ENCODE assay signal across 15 cellular contexts in genomic region chr20:62174870-62175624, GRCh38. TPM values are rescaled to one million over a fixed set of nuclear protein-coding genes. Genes with fewer than 3 reads are reported as not detected.
DNase-seq lines count a peak whose midpoint lies in the region; ATAC-seq and TF ChIP-seq lines count a peak whose summit lies in the region.
"Had no signal": no experiment of that assay in that cellular context is flagged by ENCODE, and none has a peak within 500 bp of the region (broad histone marks: within the 10 kb centered on the region; RNA-seq: fewer than 3 reads in every experiment).

No MANE protein-coding gene starts in this region.

- ATAC-seq in stimulated activated naive B cell treated with anti-CD40 and anti-IgM and Interleukin-4, amounts not matched to agents 10 μg/mL and 1 μg/mL and 100 μg/mL, for 72 hours (replicated peaks), result no peak
- ATAC-seq in T-cell (replicated peaks in 1 of 4), result no peak
- ATAC-seq: PC-3 had no signal

- POLR2A ChIA-PET in HEK293 (lab: Yijun Ruan, JAX) (no interaction called here), T-cell (lab: Charles Lee) (no interaction called here)

- no peak for DNase-seq in activated naive CD4-positive, alpha-beta T cell treated with anti-CD3 and anti-CD28 coated beads for 36 hours
- DNase-seq in activated naive CD4-positive, alpha-beta T cell treated with anti-CD3 and anti-CD28 coated beads, Interleukin-2, amount 50 U/mL, for 16 hours, result no peak
- no peak for DNase-seq in endothelial cell (ENCODE audit: low spot score)
- DNase-seq in stimulated activated naive B cell treated with anti-CD40 and anti-IgM and Interleukin-4, amounts not matched to agents 10 μg/mL and 1 μg/mL and 100 μg/mL, for 72 hours, result no peak
- DNase-seq in T-cell, result no peak
- DNase-seq in DMS 273 treated with DMSO at 0.1 percent for 48 hours (lab: John Stamatoyannopoulos, UW), result no peak
- DNase-seq: Calu3, DMS79, Kasumi-1, NCI-H187 treated with DMSO at 0.1 percent for 48 hours, NCI-H446, NCI-H748 treated with DMSO at 0.1 percent for 48 hours, PC-3 had no signal

- intact Hi-C loops in activated naive CD4-positive, alpha-beta T cell treated with anti-CD3 and anti-CD28 coated beads for 36 hours (cut with micrococcal nuclease), result no loop called here

- H3K27me3 Mint-ChIP-seq in activated naive CD4-positive, alpha-beta T cell treated with anti-CD3 and anti-CD28 coated beads for 36 hours (ENCODE audit: low read depth), result no peaks in the 10 kb centered on the region
- H3K27me3 Mint-ChIP-seq in endothelial cell (ENCODE audit: unreplicated experiment) (peaks cover 6% of the 10 kb centered on the region), T-cell (no peaks in the 10 kb centered on the region)
- no peaks in the 10 kb centered on the region for H3K27me3 Mint-ChIP-seq in stimulated activated naive B cell treated with anti-CD40 and anti-IgM and Interleukin-4, amounts not matched to agents 10 μg/mL and 1 μg/mL and 100 μg/mL, for 72 hours

- peaks cover 9% of the 10 kb centered on the region for H3K36me3 Mint-ChIP-seq in activated naive CD4-positive, alpha-beta T cell treated with anti-CD3 and anti-CD28 coated beads for 36 hours (ENCODE audit: low read depth)
- H3K36me3 Mint-ChIP-seq in endothelial cell (ENCODE audit: low read depth, unreplicated experiment) (peaks cover 21% of the 10 kb centered on the region), T-cell (peaks cover 13% of the 10 kb centered on the region)
- peaks cover 21 to 36% of the 10 kb centered on the region in 2 donors for H3K36me3 Mint-ChIP-seq in stimulated activated naive B cell treated with anti-CD40 and anti-IgM and Interleukin-4, amounts not matched to agents 10 μg/mL and 1 μg/mL and 100 μg/mL, for 72 hours

- H3K27ac Mint-ChIP-seq in activated naive CD4-positive, alpha-beta T cell treated with anti-CD3 and anti-CD28 coated beads for 36 hours, result peak overlapping the region; percentile 21
- H3K27ac Mint-ChIP-seq in endothelial cell (ENCODE audit: unreplicated experiment), result peak overlapping the region; percentile 36
- H3K27ac Mint-ChIP-seq in stimulated activated naive B cell treated with anti-CD40 and anti-IgM and Interleukin-4, amounts not matched to agents 10 μg/mL and 1 μg/mL and 100 μg/mL, for 72 hours, result peak overlapping the region; percentile 77
- H3K27ac Mint-ChIP-seq in T-cell, result no peak overlapping the region

- no peaks in the 10 kb centered on the region for H3K9me3 ChIP-seq in HEK293 (ENCODE audit: control insufficient read depth, insufficient read depth, low read depth, low read length)

- no peaks in the 10 kb centered on the region for H3K4me1 ChIP-seq in HEK293 (ENCODE audit: control insufficient read depth, insufficient read depth, low read length)

- H3K4me3 Mint-ChIP-seq in activated naive CD4-positive, alpha-beta T cell treated with anti-CD3 and anti-CD28 coated beads for 36 hours, result no peak overlapping the region
- H3K4me3 Mint-ChIP-seq in endothelial cell (ENCODE audit: unreplicated experiment) (peak overlapping the region; percentile 54), T-cell (no peak overlapping the region)
- H3K4me3 Mint-ChIP-seq in stimulated activated naive B cell treated with anti-CD40 and anti-IgM and Interleukin-4, amounts not matched to agents 10 μg/mL and 1 μg/mL and 100 μg/mL, for 72 hours, result no peak overlapping the region

- H3K4me1 Mint-ChIP-seq in activated naive CD4-positive, alpha-beta T cell treated with anti-CD3 and anti-CD28 coated beads for 36 hours (ENCODE audit: low read depth), result no peaks in the 10 kb centered on the region
- peaks cover 5% of the 10 kb centered on the region for H3K4me1 Mint-ChIP-seq in endothelial cell (ENCODE audit: unreplicated experiment)
- no peaks in the 10 kb centered on the region for H3K4me1 Mint-ChIP-seq in stimulated activated naive B cell treated with anti-CD40 and anti-IgM and Interleukin-4, amounts not matched to agents 10 μg/mL and 1 μg/mL and 100 μg/mL, for 72 hours
- H3K4me1 Mint-ChIP-seq in T-cell, result no peaks in the 10 kb centered on the region

- no peak overlapping the region for H3K4me3 ChIP-seq in HEK293 (ENCODE audit: low read depth, low read length)

- no peak for TF ChIP-seq CTCF in HEK293 (tag by site-specific recombination; IDR thresholded peaks at IDR 0.05)
- no peak for TF ChIP-seq CTCF in endothelial cell (IDR thresholded peaks at IDR 0.05; ENCODE audit: unreplicated experiment)

- H3K9me3 Mint-ChIP-seq in activated naive CD4-positive, alpha-beta T cell treated with anti-CD3 and anti-CD28 coated beads for 36 hours, result no peaks in the 10 kb centered on the region
- H3K9me3 Mint-ChIP-seq in endothelial cell (ENCODE audit: unreplicated experiment), result no peaks in the 10 kb centered on the region
- no peaks in the 10 kb centered on the region for H3K9me3 Mint-ChIP-seq in stimulated activated naive B cell treated with anti-CD40 and anti-IgM and Interleukin-4, amounts not matched to agents 10 μg/mL and 1 μg/mL and 100 μg/mL, for 72 hours
- H3K9me3 Mint-ChIP-seq in T-cell, result no peaks in the 10 kb centered on the region

- H3K36me3 ChIP-seq in HEK293 (ENCODE audit: control insufficient read depth in 2 of 2, insufficient read depth in 1 of 2, low read length in 2 of 2), result peaks cover 0 to 32% of the 10 kb centered on the region in 2 experiments; a peak in 2 of 3 replicates

- CTCF ChIA-PET in activated naive CD4-positive, alpha-beta T cell treated with anti-CD3 and anti-CD28 coated beads for 36 hours (lab: Charles Lee), result interaction anchor here (1.0 kb wide), 1 partner anchor 13 kb away, joined by 3 read pairs; no protein-coding TSS in a partner anchor
- CTCF ChIA-PET in HEK293 (lab: Yijun Ruan, JAX), result no interaction called here
- CTCF ChIA-PET in T-cell (lab: Charles Lee), result no interaction called here

- H3K27ac ChIP-seq in HEK293 (ENCODE audit: extremely low read depth, low read depth, low read length), result no peak overlapping the region

TF ChIP-seq in HEK293, 187 proteins besides CTCF, POLR2A, EP300 and RAD21:
- TF ChIP-seq ZNF585B (tag by site-specific recombination; IDR thresholded peaks at IDR 0.05), result no peak
- peak; percentile 41 for TF ChIP-seq ZFHX2 (tag by site-specific recombination; conservative IDR thresholded peaks at IDR 0.05)
- TF ChIP-seq ZNF350 (tag by site-specific recombination; IDR thresholded peaks at IDR 0.05), result no peak
- TF ChIP-seq KLF8 (tag by site-specific recombination; IDR thresholded peaks at IDR 0.05), result no peak
- peak; percentile 93 for TF ChIP-seq ZNF623 (tag by site-specific recombination; IDR thresholded peaks at IDR 0.05)
- TF ChIP-seq ZNF37A (tag by site-specific recombination; IDR thresholded peaks at IDR 0.05), result no peak
- 0 out of 2 replicates have a peak, but pooled peaks have one; percentile 27 for TF ChIP-seq EGR2 (tag by site-specific recombination; IDR thresholded peaks at IDR 0.05; ENCODE audit: low read depth)
- no peak for TF ChIP-seq ZNF600 (tag by site-specific recombination; IDR thresholded peaks at IDR 0.05)
- TF ChIP-seq ZNF140 (tag by site-specific recombination; IDR thresholded peaks at IDR 0.05), result no peak
- TF ChIP-seq, protein P1, sequence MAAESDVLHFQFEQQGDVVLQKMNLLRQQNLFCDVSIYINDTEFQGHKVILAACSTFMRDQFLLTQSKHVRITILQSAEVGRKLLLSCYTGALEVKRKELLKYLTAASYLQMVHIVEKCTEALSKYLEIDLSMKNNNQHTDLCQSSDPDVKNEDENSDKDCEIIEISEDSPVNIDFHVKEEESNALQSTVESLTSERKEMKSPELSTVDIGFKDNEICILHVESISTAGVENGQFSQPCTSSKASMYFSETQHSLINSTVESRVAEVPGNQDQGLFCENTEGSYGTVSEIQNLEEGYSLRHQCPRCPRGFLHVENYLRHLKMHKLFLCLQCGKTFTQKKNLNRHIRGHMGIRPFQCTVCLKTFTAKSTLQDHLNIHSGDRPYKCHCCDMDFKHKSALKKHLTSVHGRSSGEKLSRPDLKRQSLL (tag by site-specific recombination; IDR thresholded peaks at IDR 0.05), result no peak
TF ChIP-seq in HEK293: peak in this region for 3.

RNA-seq across cellular contexts. Expression of gene MTG2, which starts 7.8 kb away (rescaled TPM):
- total RNA-seq in activated naive CD4-positive, alpha-beta T cell treated with anti-CD3 and anti-CD28 coated beads for 36 hours, result 10 to 100 TPM; 34.3 to 36.4 TPM
- total RNA-seq in endothelial cell (ENCODE audit: unreplicated experiment), result 20.2 TPM
- total RNA-seq in T-cell, result 10 to 100 TPM; 21.1 to 51.9 (median 44.1) TPM

RNA-seq across cellular contexts. Expression of gene SS18L1, which starts 31.5 kb away (rescaled TPM):
- 10 to 100 TPM; 14.5 to 18.0 TPM for total RNA-seq in activated naive CD4-positive, alpha-beta T cell treated with anti-CD3 and anti-CD28 coated beads for 36 hours
- total RNA-seq in endothelial cell (ENCODE audit: unreplicated experiment) (17.5 TPM), T-cell (10 to 100 TPM; 14.6 to 23.6 (median 19.4) TPM)

RNA-seq across cellular contexts. Expression of gene PSMA7, which starts 31.9 kb away (rescaled TPM):
- total RNA-seq in activated naive CD4-positive, alpha-beta T cell treated with anti-CD3 and anti-CD28 coated beads for 36 hours, result 100 to 1,000 TPM; 287 to 288 TPM
- total RNA-seq in endothelial cell (ENCODE audit: unreplicated experiment), result 302 TPM
- total RNA-seq in T-cell, result 100 to 1,000 TPM; 136 to 233 (median 208) TPM

RNA-seq across cellular contexts. Expression of gene HRH3, which starts 45.0 kb away (rescaled TPM):
- total RNA-seq in activated naive CD4-positive, alpha-beta T cell treated with anti-CD3 and anti-CD28 coated beads for 36 hours, result not detected
- total RNA-seq in endothelial cell (ENCODE audit: unreplicated experiment) (not detected), T-cell (not detected)
- total RNA-seq: A673, Calu3, PC-3 had no signal

RNA-seq across cellular contexts. Expression of gene LSM14B, which starts 52.8 kb away (rescaled TPM):
- total RNA-seq in activated naive CD4-positive, alpha-beta T cell treated with anti-CD3 and anti-CD28 coated beads for 36 hours, result 10 to 100 TPM; 29.6 to 33.3 TPM
- total RNA-seq in endothelial cell (ENCODE audit: unreplicated experiment) (35.3 TPM), T-cell (10 to 100 TPM; 40.5 to 55.5 (median 54.4) TPM)

Comparison
In these comparisons a context has a peak if more than half of its experiments do, and no peak if none do; other contexts are left out.
1. H3K27ac Mint-ChIP-seq: peak in activated naive CD4-positive, alpha-beta T cell treated with anti-CD3 and anti-CD28 coated beads for 36 hours (single experiment), endothelial cell (single experiment) and stimulated activated naive B cell treated with anti-CD40 and anti-IgM and Interleukin-4, amounts not matched to agents 10 μg/mL and 1 μg/mL and 100 μg/mL, for 72 hours (single experiment); none in T-cell (0 of 2).